ENCODE assay signal across 18 cellular contexts in the genomic region with DNA sequence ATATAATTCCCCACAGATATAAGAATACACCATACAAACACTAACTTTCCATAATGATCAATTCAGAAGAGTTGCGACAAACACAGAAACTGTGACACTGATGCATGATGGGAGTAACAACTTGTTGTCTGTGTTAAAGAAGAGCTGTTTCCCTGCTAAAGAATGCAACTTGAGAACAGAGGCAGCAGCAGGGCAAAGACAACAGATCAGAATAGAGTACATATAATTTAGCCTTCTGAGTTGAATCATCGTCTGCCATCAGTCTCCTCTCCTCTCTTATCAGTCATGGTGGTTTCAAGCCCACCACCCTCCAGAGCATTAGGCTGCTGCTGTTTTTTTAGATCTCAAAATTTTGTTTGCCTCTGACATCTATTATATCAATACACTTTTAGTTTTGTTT.
A peak's percentile ranks its signal among the peaks of the same experiment; 100 is the strongest.
DNase-seq lines count a peak whose midpoint lies in the region; ATAC-seq and TF ChIP-seq lines count a peak whose summit lies in the region.
"Had no signal": no experiment of that assay in that cellular context is flagged by ENCODE, and none has a peak within 500 bp of the region (broad histone marks: within the 10 kb centered on the region; RNA-seq: fewer than 3 reads in every experiment).

No MANE protein-coding gene starts in this region.

- TF ChIP-seq CTCF in SK-N-SH (IDR thresholded peaks at IDR 0.05) (no peak), gastroesophageal sphincter (IDR thresholded peaks at IDR 0.05) (no peak), left ventricle myocardium inferior (IDR thresholded peaks at IDR 0.05; ENCODE audit: borderline replicate concordance) (no peak)

- no peaks in the 10 kb centered on the region for H4K20me1 ChIP-seq in SK-N-SH (ENCODE audit: insufficient read depth)

- H3K79me2 ChIP-seq in SK-N-SH (ENCODE audit: insufficient read depth), result no peaks in the 10 kb centered on the region

- intact Hi-C loops in left ventricle myocardium inferior (cut with micrococcal nuclease), result no loop called here

- no peak overlapping the region for H3K4me2 ChIP-seq in SK-N-SH
- H3K4me2 ChIP-seq: A549 had no signal

- no peak for TF ChIP-seq EP300 in SK-N-SH (IDR thresholded peaks at IDR 0.05; ENCODE audit: borderline replicate concordance in 1 of 2, low read depth in 1 of 2, low read length in 1 of 2)
- no peak for TF ChIP-seq EP300 in gastroesophageal sphincter (IDR thresholded peaks at IDR 0.05)

- H3K9ac ChIP-seq in SK-N-SH, result no peak overlapping the region
- no peak overlapping the region for H3K9ac ChIP-seq in adipocyte (ENCODE audit: low read length)

- no peak for TF ChIP-seq RAD21 in SK-N-SH (IDR thresholded peaks at IDR 0.05; ENCODE audit: low read length)

- DNase-seq in SK-N-SH (no peak), adipocyte (ENCODE audit: low read depth) (peak; percentile 19), myocyte (ENCODE audit: low read depth) (peak; percentile 17), SW480 (ENCODE audit: low spot score) (no peak), left ventricle myocardium inferior (no peak)
- DNase-seq: BE2C, DMS79 treated with DMSO at 0.1 percent for 48 hours, NCI-H1417, NCI-H187 treated with DMSO at 0.1 percent for 48 hours, NCI-H2227 treated with DMSO at 0.1 percent for 48 hours, NCI-H524, NCI-H82, Right ventricle myocardium superior, SW 1271 had no signal

- TF ChIP-seq POLR2A in gastroesophageal sphincter (IDR thresholded peaks at IDR 0.05), result no peak

- H3K27ac ChIP-seq in SK-N-SH (ENCODE audit: low read depth in 2 of 2, low read length in 1 of 2) (no peak overlapping the region), gastroesophageal sphincter (no peak overlapping the region), left ventricle myocardium inferior (replicated peaks) (no peak overlapping the region)
- H3K27ac ChIP-seq: A549 had no signal

- no peaks in the 10 kb centered on the region for H3K9me2 ChIP-seq in SK-N-SH

- H3K4me1 ChIP-seq in SK-N-SH (ENCODE audit: control insufficient read depth in 1 of 2, insufficient read depth in 2 of 2, low read depth in 1 of 2, low read length in 1 of 2), result no peaks in the 10 kb centered on the region; a peak in 1 of 4 replicates
- H3K4me1 ChIP-seq in adipocyte (ENCODE audit: control insufficient read depth, insufficient read depth, low read length), result no peaks in the 10 kb centered on the region
- no peaks in the 10 kb centered on the region for H3K4me1 ChIP-seq in gastroesophageal sphincter
- H3K4me1 ChIP-seq in left ventricle myocardium inferior, result no peaks in the 10 kb centered on the region
- H3K4me1 ChIP-seq: A549, BE2C had no signal

- ATAC-seq in SK-N-SH treated with all-trans-retinoic acid at 6 μM for 48 hours, result 0 out of 3 replicates have a peak, but pooled peaks have one; percentile 21
- no peak for ATAC-seq in gastroesophageal sphincter
- ATAC-seq: A549, GM12878 had no signal

- H2AFZ ChIP-seq in SK-N-SH (ENCODE audit: low read depth), result no peak overlapping the region

- H3F3A ChIP-seq in SK-N-SH (replicated peaks; ENCODE audit: insufficient read depth), result no peaks in the 10 kb centered on the region

- H3K36me3 ChIP-seq in SK-N-SH (replicated peaks in 1 of 2; ENCODE audit: control insufficient read depth in 1 of 2, insufficient read depth in 2 of 2, low read length in 1 of 2), result no peaks in the 10 kb centered on the region
- H3K36me3 ChIP-seq in adipocyte (ENCODE audit: control insufficient read depth, insufficient read depth, low read length, severe bottlenecking), result no peaks in the 10 kb centered on the region
- H3K36me3 ChIP-seq in gastroesophageal sphincter, result no peaks in the 10 kb centered on the region
- no peaks in the 10 kb centered on the region for H3K36me3 ChIP-seq in left ventricle myocardium inferior
- H3K36me3 ChIP-seq: BE2C had no signal

- H3K9me3 ChIP-seq in SK-N-SH (no peaks in the 10 kb centered on the region), adipocyte (ENCODE audit: control insufficient read depth, low read length) (peaks cover 7% of the 10 kb centered on the region), gastroesophageal sphincter (peaks cover 0 to 9% (median 0%) of the 10 kb centered on the region in 3 donors), left ventricle myocardium inferior (replicated peaks) (peaks cover 1% of the 10 kb centered on the region)
- H3K9me3 ChIP-seq: A549, BE2C had no signal

- 94% methylated on average over 2 of the region's 2 CpGs for WGBS in SK-N-SH (ENCODE audit: low lambda C conversion rate)
- 76 to 100% methylated on average over 2 of the region's 2 CpGs for WGBS in gastroesophageal sphincter (ENCODE audit: low coverage in 1 of 2), 2 donors

- POLR2A ChIA-PET in SK-N-SH (lab: Yijun Ruan, JAX), result no interaction called here

- CTCF ChIA-PET in SK-N-SH (lab: Yijun Ruan, JAX), result no interaction called here

- H3K4me3 ChIP-seq in SK-N-SH (ENCODE audit: low read depth in 2 of 2, low read length in 1 of 2) (no peak overlapping the region), adipocyte (ENCODE audit: low read length) (no peak overlapping the region), gastroesophageal sphincter (no peak overlapping the region), left ventricle myocardium inferior (no peak overlapping the region)
- H3K4me3 ChIP-seq: A549, GM12878 had no signal

- no peaks in the 10 kb centered on the region for H3K27me3 ChIP-seq in SK-N-SH (ENCODE audit: insufficient read depth)
- H3K27me3 ChIP-seq in adipocyte (replicated peaks; ENCODE audit: control insufficient read depth, insufficient read depth, low read length), result no peaks in the 10 kb centered on the region
- H3K27me3 ChIP-seq in gastroesophageal sphincter, result no peaks in the 10 kb centered on the region
- H3K27me3 ChIP-seq in left ventricle myocardium inferior (ENCODE audit: low read depth), result no peaks in the 10 kb centered on the region
- H3K27me3 ChIP-seq: BE2C had no signal

TF ChIP-seq in SK-N-SH treated with all-trans-retinoic acid at 6 μM for 48 hours, 23 proteins besides CTCF, POLR2A, EP300 and RAD21:
- TF ChIP-seq ZNF8 (CRISPR knock-in tag; IDR thresholded peaks at IDR 0.05) (no peak), ESRRG (CRISPR knock-in tag; IDR thresholded peaks at IDR 0.05) (no peak)
TF ChIP-seq in SK-N-SH treated with all-trans-retinoic acid at 6 μM for 48 hours: peak in this region for 0.

TF ChIP-seq in SK-N-SH, 30 proteins besides CTCF, POLR2A, EP300 and RAD21:
- TF ChIP-seq, protein P1, sequence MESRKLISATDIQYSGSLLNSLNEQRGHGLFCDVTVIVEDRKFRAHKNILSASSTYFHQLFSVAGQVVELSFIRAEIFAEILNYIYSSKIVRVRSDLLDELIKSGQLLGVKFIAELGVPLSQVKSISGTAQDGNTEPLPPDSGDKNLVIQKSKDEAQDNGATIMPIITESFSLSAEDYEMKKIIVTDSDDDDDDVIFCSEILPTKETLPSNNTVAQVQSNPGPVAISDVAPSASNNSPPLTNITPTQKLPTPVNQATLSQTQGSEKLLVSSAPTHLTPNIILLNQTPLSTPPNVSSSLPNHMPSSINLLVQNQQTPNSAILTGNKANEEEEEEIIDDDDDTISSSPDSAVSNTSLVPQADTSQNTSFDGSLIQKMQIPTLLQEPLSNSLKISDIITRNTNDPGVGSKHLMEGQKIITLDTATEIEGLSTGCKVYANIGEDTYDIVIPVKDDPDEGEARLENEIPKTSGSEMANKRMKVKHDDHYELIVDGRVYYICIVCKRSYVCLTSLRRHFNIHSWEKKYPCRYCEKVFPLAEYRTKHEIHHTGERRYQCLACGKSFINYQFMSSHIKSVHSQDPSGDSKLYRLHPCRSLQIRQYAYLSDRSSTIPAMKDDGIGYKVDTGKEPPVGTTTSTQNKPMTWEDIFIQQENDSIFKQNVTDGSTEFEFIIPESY (IDR thresholded peaks at IDR 0.05; ENCODE audit: borderline replicate concordance, low read depth), result no peak
- TF ChIP-seq, protein P2, sequence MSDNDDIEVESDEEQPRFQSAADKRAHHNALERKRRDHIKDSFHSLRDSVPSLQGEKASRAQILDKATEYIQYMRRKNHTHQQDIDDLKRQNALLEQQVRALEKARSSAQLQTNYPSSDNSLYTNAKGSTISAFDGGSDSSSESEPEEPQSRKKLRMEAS (IDR thresholded peaks at IDR 0.05; ENCODE audit: low read depth), result no peak
- TF ChIP-seq FOXM1 (IDR thresholded peaks at IDR 0.05; ENCODE audit: low read depth) (no peak), MXI1 (IDR thresholded peaks at IDR 0.05; ENCODE audit: low read depth, low read length) (no peak), EZH2phosphoT487 (IDR thresholded peaks at IDR 0.05; ENCODE audit: borderline replicate concordance, low read depth) (no peak), TCF12 (IDR thresholded peaks at IDR 0.05) (no peak), NRF1 (IDR thresholded peaks at IDR 0.05; ENCODE audit: low read depth, low read length) (no peak)
- TF ChIP-seq, protein P3, sequence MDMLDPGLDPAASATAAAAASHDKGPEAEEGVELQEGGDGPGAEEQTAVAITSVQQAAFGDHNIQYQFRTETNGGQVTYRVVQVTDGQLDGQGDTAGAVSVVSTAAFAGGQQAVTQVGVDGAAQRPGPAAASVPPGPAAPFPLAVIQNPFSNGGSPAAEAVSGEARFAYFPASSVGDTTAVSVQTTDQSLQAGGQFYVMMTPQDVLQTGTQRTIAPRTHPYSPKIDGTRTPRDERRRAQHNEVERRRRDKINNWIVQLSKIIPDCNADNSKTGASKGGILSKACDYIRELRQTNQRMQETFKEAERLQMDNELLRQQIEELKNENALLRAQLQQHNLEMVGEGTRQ (IDR thresholded peaks at IDR 0.05; ENCODE audit: borderline replicate concordance, low read depth, low read length), result no peak
- TF ChIP-seq, protein P4, sequence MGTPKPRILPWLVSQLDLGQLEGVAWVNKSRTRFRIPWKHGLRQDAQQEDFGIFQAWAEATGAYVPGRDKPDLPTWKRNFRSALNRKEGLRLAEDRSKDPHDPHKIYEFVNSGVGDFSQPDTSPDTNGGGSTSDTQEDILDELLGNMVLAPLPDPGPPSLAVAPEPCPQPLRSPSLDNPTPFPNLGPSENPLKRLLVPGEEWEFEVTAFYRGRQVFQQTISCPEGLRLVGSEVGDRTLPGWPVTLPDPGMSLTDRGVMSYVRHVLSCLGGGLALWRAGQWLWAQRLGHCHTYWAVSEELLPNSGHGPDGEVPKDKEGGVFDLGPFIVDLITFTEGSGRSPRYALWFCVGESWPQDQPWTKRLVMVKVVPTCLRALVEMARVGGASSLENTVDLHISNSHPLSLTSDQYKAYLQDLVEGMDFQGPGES (IDR thresholded peaks at IDR 0.05; ENCODE audit: low read depth, low read length), result no peak

Comparison
In these comparisons a context has a peak if more than half of its experiments do, and no peak if none do; other contexts are left out.
1. DNase-seq: peak in adipocyte (single experiment) and myocyte (single experiment); none in SK-N-SH (single experiment), SW480 (single experiment) and left ventricle myocardium inferior (single experiment).